Comparison of ENCODE assay signal across 10 cellular contexts in genomic region chr5:79511945-79512493, GRCh38. TPM values are rescaled to one million over a fixed set of nuclear protein-coding genes. Genes with fewer than 3 reads are reported as not detected.
DNase-seq lines count a peak whose midpoint lies in the region; ATAC-seq and TF ChIP-seq lines count a peak whose summit lies in the region.
"Had no signal": no experiment of that assay in that cellular context is flagged by ENCODE, and none has a peak within 500 bp of the region (broad histone marks: within the 10 kb centered on the region; RNA-seq: fewer than 3 reads in every experiment).

No MANE protein-coding gene starts in this region.

- no peaks in the 10 kb centered on the region for H4K20me1 ChIP-seq in IMR-90 (ENCODE audit: insufficient read depth, low read length)

- dilution Hi-C loops in IMR-90 (cut with HindIII; ENCODE audit: low sequenced_read_pairs, unreplicated experiment) = no loop called here

- no peak overlapping the region for H2BK120ac ChIP-seq in IMR-90 (ENCODE audit: low read depth, low read length)

- no peak overlapping the region for H3K27ac Mint-ChIP-seq in CD4-positive, CD25-positive, alpha-beta regulatory T cell
- H3K27ac Mint-ChIP-seq in neural crest cell (ENCODE audit: unreplicated experiment) = no peak overlapping the region

- peak overlapping the region; percentile 4 for H2BK5ac ChIP-seq in IMR-90 (ENCODE audit: low read depth, low read length, poor library complexity, severe bottlenecking)

- no peak overlapping the region for H2AK9ac ChIP-seq in IMR-90 (replicated peaks; ENCODE audit: low read depth, low read length, poor library complexity)

- TF ChIP-seq CTCF in IMR-90 (conservative IDR thresholded peaks at IDR 0.05; ENCODE audit: low read depth, low read length) (no peak), neural crest cell (conservative IDR thresholded peaks at IDR 0.05) (no peak)

- H4K5ac ChIP-seq in IMR-90 (ENCODE audit: low read depth, low read length) = no peak overlapping the region

- H2AK5ac ChIP-seq in IMR-90 (ENCODE audit: low read depth, low read length) = no peak overlapping the region

- WGBS in IMR-90 (ENCODE audit: extremely low coverage in 2 of 2, insufficient read length in 1 of 2), 2 experiments = 17% methylated on average over 5 of the region's 11 CpGs; no CpG with 5 or more reads in 1 of the 2 experiments

- no peak overlapping the region for H4K8ac ChIP-seq in IMR-90 (ENCODE audit: low read depth in 2 of 2, low read length in 2 of 2)

- no peak overlapping the region for H2AFZ ChIP-seq in IMR-90 (replicated peaks; ENCODE audit: low read length, poor library complexity)

- BruUV-seq in IMR-90 (replicated peaks; lab: Mats Ljungman, UMichigan) = TSS peak; percentile 36

- CTCF ChIA-PET in IMR-90 (lab: Yijun Ruan, JAX) = interaction anchor here (0.7 to 1.5 kb wide), 3 partner anchors 193 to 386 kb away, joined by 3 to 5 read pairs (median 3); no protein-coding TSS in a partner anchor

- TF ChIP-seq POLR2A in IMR-90 (IDR thresholded peaks at IDR 0.05; ENCODE audit: low read depth, low read length) = no peak

- H3K9me3 ChIP-seq in CD4-positive, CD25-positive, alpha-beta regulatory T cell (ENCODE audit: control insufficient read depth in 2 of 2, low read length in 2 of 2) = no peaks in the 10 kb centered on the region
- H3K9me3 ChIP-seq in IMR-90 (ENCODE audit: control insufficient read depth, insufficient read depth, low read length) = no peaks in the 10 kb centered on the region

- in situ Hi-C loops in IMR-90 (cut with MboI; ENCODE audit: low sequenced_read_pairs) = no loop called here

- peak overlapping the region; percentile 64; the same call in 1 of the 2 replicates for H3K9ac ChIP-seq in IMR-90 (ENCODE audit: low read depth, low read length)

- H3K4me2 ChIP-seq in IMR-90 (ENCODE audit: low read depth, low read length) = peak overlapping the region; percentile 97

- H3K4me3 Mint-ChIP-seq in CD4-positive, CD25-positive, alpha-beta regulatory T cell = peak overlapping the region in 3 of 4 donors; percentile 27 to 72 (median 29)
- peak overlapping the region; percentile 96 for H3K4me3 Mint-ChIP-seq in neural crest cell

- intact Hi-C loops in IMR-90 (cut with micrococcal nuclease) = loop anchor here (2.0 to 5.0 kb wide), 3 partner anchors 40 to 275 kb away; partner anchors contain the start of genes JMY and TENT2

- no peak overlapping the region for H2BK20ac ChIP-seq in IMR-90 (ENCODE audit: low read depth, low read length)

- no peak for ATAC-seq in CD4-positive, CD25-positive, alpha-beta regulatory T cell (ENCODE audit: low read depth in 2 of 2)
- ATAC-seq in IMR-90 (ENCODE audit: low read depth) = no peak
- ATAC-seq in GM21529 (IDR thresholded peaks at IDR 0.05; ENCODE audit: unreplicated experiment) = no peak
- no peak for ATAC-seq in GM19324 (IDR thresholded peaks at IDR 0.05; ENCODE audit: low FRiP score, unreplicated experiment)

- H3K23ac ChIP-seq in IMR-90 (ENCODE audit: low read depth, low read length) = peak overlapping the region; percentile 83

- POLR2A ChIA-PET in IMR-90 (lab: Charles Lee; ENCODE audit: unreplicated experiment) = interaction anchor here (0.6 kb wide), 1 partner anchor 9 kb away, joined by 5 read pairs; no protein-coding TSS in a partner anchor

- H2BK15ac ChIP-seq in IMR-90 (ENCODE audit: low read depth, low read length) = no peak overlapping the region

- no peaks in the 10 kb centered on the region for H3K36me3 Mint-ChIP-seq in CD4-positive, CD25-positive, alpha-beta regulatory T cell
- no peaks in the 10 kb centered on the region for H3K36me3 Mint-ChIP-seq in neural crest cell (ENCODE audit: low read depth)

- peaks cover 33% of the 10 kb centered on the region for H3K27me3 ChIP-seq in CD4-positive, CD25-positive, alpha-beta regulatory T cell (ENCODE audit: control insufficient read depth, insufficient read depth, low read length)
- no peaks in the 10 kb centered on the region for H3K27me3 ChIP-seq in IMR-90 (ENCODE audit: control insufficient read depth, insufficient read depth, low read length)

- H3K79me1 ChIP-seq in IMR-90 (ENCODE audit: low read depth in 1 of 2, low read length in 2 of 2) = peaks cover 9 to 34% of the 10 kb centered on the region in 2 experiments

- no peak overlapping the region for H3K4me3 ChIP-seq in CD4-positive, CD25-positive, alpha-beta regulatory T cell (ENCODE audit: low read depth, low read length)
- H3K4me3 ChIP-seq in IMR-90 (ENCODE audit: insufficient read depth, low read depth, low read length) = peak overlapping the region; percentile 49

- H3K9me1 ChIP-seq in IMR-90 (ENCODE audit: insufficient read depth, low read length) = no peaks in the 10 kb centered on the region

- no peak overlapping the region for H3K4ac ChIP-seq in IMR-90 (ENCODE audit: low read depth, low read length)

- H3K9me3 Mint-ChIP-seq in CD4-positive, CD25-positive, alpha-beta regulatory T cell = peaks cover 0 to 5% (median 0%) of the 10 kb centered on the region in 7 donors
- no peaks in the 10 kb centered on the region for H3K9me3 Mint-ChIP-seq in neural crest cell

- no peak overlapping the region for H4K91ac ChIP-seq in IMR-90 (ENCODE audit: insufficient read depth, low read depth, low read length)

- TF ChIP-seq RAD21 in IMR-90 (IDR thresholded peaks at IDR 0.05; ENCODE audit: low read length) = no peak

- peaks cover 24% of the 10 kb centered on the region for H3K4me1 ChIP-seq in CD4-positive, CD25-positive, alpha-beta regulatory T cell (ENCODE audit: control insufficient read depth, insufficient read depth, low read length, poor library complexity, severe bottlenecking)
- H3K4me1 ChIP-seq in IMR-90 (ENCODE audit: control insufficient read depth, insufficient read depth, low read length) = peaks cover 7% of the 10 kb centered on the region; the same call in 1 of the 2 replicates

- peak overlapping the region; percentile 8; the same call in 1 of the 2 replicates for H3K56ac ChIP-seq in IMR-90 (ENCODE audit: extremely low read depth, insufficient read depth, low read length)

- H3K27ac ChIP-seq in CD4-positive, CD25-positive, alpha-beta regulatory T cell (ENCODE audit: insufficient read depth, low read length, poor library complexity, severe bottlenecking) = no peak overlapping the region
- no peak overlapping the region for H3K27ac ChIP-seq in IMR-90 (ENCODE audit: insufficient read depth, low read length)

- H3K27me3 Mint-ChIP-seq in CD4-positive, CD25-positive, alpha-beta regulatory T cell = peaks cover 79% of the 10 kb centered on the region
- H3K27me3 Mint-ChIP-seq in neural crest cell (ENCODE audit: low read depth) = no peaks in the 10 kb centered on the region

- peak overlapping the region; percentile 5 for H3K14ac ChIP-seq in IMR-90 (replicated peaks; ENCODE audit: low read depth, low read length)

- peak overlapping the region; percentile 28; the same call in 1 of the 2 replicates for H3K18ac ChIP-seq in IMR-90 (ENCODE audit: low read depth, low read length)

- DNase-seq in CD4-positive, CD25-positive, alpha-beta regulatory T cell = no peak
- DNase-seq in IMR-90 (no peak), dermis blood vessel endothelial cell (peak; percentile 17), neural crest cell (ENCODE audit: low read depth, low spot score) (no peak), NCI-H1048 (lab: John Stamatoyannopoulos, UW) (no peak), GM19240 (ENCODE audit: insufficient read length, low spot score) (no peak)
- DNase-seq: effector memory CD4-positive, alpha-beta T cell; NK-92 treated with Interleukin-12 subunit alpha and Interleukin-12 subunit beta, amount 100 ng/mL, for 24 hours had no signal

- H3K36me3 ChIP-seq in CD4-positive, CD25-positive, alpha-beta regulatory T cell (ENCODE audit: control insufficient read depth, insufficient read depth, low read length) = no peaks in the 10 kb centered on the region
- H3K36me3 ChIP-seq in IMR-90 (ENCODE audit: control insufficient read depth, insufficient read depth, low read length) = no peaks in the 10 kb centered on the region

- H3K4me1 Mint-ChIP-seq in CD4-positive, CD25-positive, alpha-beta regulatory T cell = peaks cover 11 to 23% (median 15%) of the 10 kb centered on the region in 4 donors
- H3K4me1 Mint-ChIP-seq in neural crest cell = peaks cover 68% of the 10 kb centered on the region

TF ChIP-seq in IMR-90, 13 proteins besides CTCF, POLR2A, EP300 and RAD21 (continues in another document):
- TF ChIP-seq RFX5 (IDR thresholded peaks at IDR 0.05; ENCODE audit: low read depth, low read length) = no peak
- TF ChIP-seq SMC3 (IDR thresholded peaks at IDR 0.05; ENCODE audit: low read depth, low read length) = no peak
- no peak for TF ChIP-seq FOS (IDR thresholded peaks at IDR 0.05; ENCODE audit: low read depth, low read length)
- no peak for TF ChIP-seq USF2 (IDR thresholded peaks at IDR 0.05; ENCODE audit: low read depth, low read length)
- TF ChIP-seq BHLHE40 (IDR thresholded peaks at IDR 0.05; ENCODE audit: low read depth, low read length) = no peak
- no peak for TF ChIP-seq MXI1 (IDR thresholded peaks at IDR 0.05; ENCODE audit: borderline replicate concordance, low read depth, low read length)
- no peak for TF ChIP-seq NFE2L2 (IDR thresholded peaks at IDR 0.05; ENCODE audit: low read depth, low read length)
- no peak for TF ChIP-seq CEBPB (IDR thresholded peaks at IDR 0.05; ENCODE audit: low read depth, low read length)
- TF ChIP-seq CHD1 (IDR thresholded peaks at IDR 0.05; ENCODE audit: low read depth, low read length) = no peak
- TF ChIP-seq MAFK (IDR thresholded peaks at IDR 0.05; ENCODE audit: low read depth, low read length) = no peak
- no peak for TF ChIP-seq RCOR1 (IDR thresholded peaks at IDR 0.05; ENCODE audit: insufficient replicate concordance, low read length)
- TF ChIP-seq MAZ (IDR thresholded peaks at IDR 0.05; ENCODE audit: borderline replicate concordance, low read depth, low read length) = no peak

RNA-seq across cellular contexts. Expression of gene HOMER1, which starts 1.9 kb away (rescaled TPM):
- total RNA-seq in CD4-positive, CD25-positive, alpha-beta regulatory T cell = 1.9 TPM
- polyA plus RNA-seq in CD4-positive, CD25-positive, alpha-beta regulatory T cell = under 1 TPM; 0.02 to 0.44 (median 0.36) TPM
- total RNA-seq in IMR-90 (2012; rRNA removed) (6.8 and 6.9 TPM in 2 replicates), dermis blood vessel endothelial cell (7.1 and 13.4 TPM in 2 replicates), neural crest cell (28.1 and 29.3 TPM in 2 replicates)
- polyA plus RNA-seq in IMR-90 (2012; rRNA removed) = 1.3 and 1.9 TPM in 2 replicates
- 0.52 and 0.56 TPM in 2 replicates for polyA plus RNA-seq in IMR-90 (2012; cell fraction: cytosol; rRNA removed)
- 0.36 and 1.2 TPM in 2 replicates for polyA plus RNA-seq in IMR-90 (2012; cell fraction: nucleus; rRNA removed; ENCODE audit: low replicate concordance)
